Comparison of ENCODE assay signal across 21 cellular contexts in genomic region chr4:163590609-163591264, GRCh38.
DNase-seq lines count a peak whose midpoint lies in the region; ATAC-seq and TF ChIP-seq lines count a peak whose summit lies in the region.
"Had no signal": no experiment of that assay in that cellular context is flagged by ENCODE, and none has a peak within 500 bp of the region (broad histone marks: within the 10 kb centered on the region; RNA-seq: fewer than 3 reads in every experiment).

No MANE protein-coding gene starts in this region.

- H3K27me3 ChIP-seq in Caco-2 (replicated peaks; ENCODE audit: control insufficient read depth, insufficient read depth, low read length) = no peaks in the 10 kb centered on the region
- H3K27me3 ChIP-seq: uterus had no signal

- CTCF ChIA-PET in Caco-2 (lab: Charles Lee) = no interaction called here

- H3K36me3 ChIP-seq in Caco-2 (ENCODE audit: control insufficient read depth, insufficient read depth, low read length) = no peaks in the 10 kb centered on the region
- H3K36me3 ChIP-seq: uterus had no signal

- intact Hi-C loops in Caco-2 (cut with micrococcal nuclease; ENCODE audit: unreplicated experiment) = no loop called here

- H3K9me3 Mint-ChIP-seq in Caco-2 (ENCODE audit: unreplicated experiment) = no peaks in the 10 kb centered on the region
- H3K9me3 Mint-ChIP-seq: activated CD4-positive, alpha-beta memory T cell treated with anti-CD3 and anti-CD28 coated beads for 36 hours; activated T-cell treated with anti-CD3 and anti-CD28 coated beads, Interleukin-2, amount 50 U/mL, for 4 hours; central memory CD8-positive, alpha-beta T cell; effector memory CD8-positive, alpha-beta T cell; stimulated activated naive CD8-positive, alpha-beta T cell treated with anti-CD3 and anti-CD28 coated beads, Interleukin-15, Interleukin-2, amounts not matched to agents 100 ng/mL and 50 ng/mL, for 24 hours had no signal

- no peaks in the 10 kb centered on the region for H3K36me3 Mint-ChIP-seq in Caco-2 (ENCODE audit: insufficient read depth, unreplicated experiment)

- no TSS peak for BruUV-seq in Caco-2 (replicated peaks; lab: Mats Ljungman, UMichigan)

- H3K4me3 Mint-ChIP-seq in Caco-2 (ENCODE audit: unreplicated experiment) = no peak overlapping the region
- H3K4me3 Mint-ChIP-seq: activated CD4-positive, alpha-beta memory T cell treated with anti-CD3 and anti-CD28 coated beads for 36 hours; activated T-cell treated with anti-CD3 and anti-CD28 coated beads, Interleukin-2, amount 50 U/mL, for 4 hours; central memory CD8-positive, alpha-beta T cell; effector memory CD8-positive, alpha-beta T cell; stimulated activated naive CD8-positive, alpha-beta T cell treated with anti-CD3 and anti-CD28 coated beads, Interleukin-15, Interleukin-2, amounts not matched to agents 100 ng/mL and 50 ng/mL, for 24 hours had no signal

- TF ChIP-seq CTCF in Caco-2 (IDR thresholded peaks at IDR 0.05; ENCODE audit: insufficient read depth in 1 of 2, low read depth in 1 of 2, low read length in 1 of 2, severe bottlenecking in 1 of 2, unreplicated experiment in 1 of 2) = no peak

- ATAC-seq in GM21390 (IDR thresholded peaks at IDR 0.05; ENCODE audit: unreplicated experiment) = peak; percentile 3
- ATAC-seq: activated T-cell treated with anti-CD3 and anti-CD28 coated beads, Interleukin-2, amount 50 U/mL, for 4 hours; SK-N-SH treated with all-trans-retinoic acid at 6 μM for 48 hours had no signal

- peak; percentile 57 for DNase-seq in CD1c-positive myeloid dendritic cell (ENCODE audit: extremely low spot score)
- peak; percentile 14 for DNase-seq in M059J (ENCODE audit: low read depth)
- peak; percentile 8 for DNase-seq in iris pigment epithelial cell (ENCODE audit: low read depth)
- no peak for DNase-seq in superior temporal gyrus (ENCODE audit: extremely low spot score)
- no peak for DNase-seq in cortex of kidney (lab: John Stamatoyannopoulos, UW)
- no peak for DNase-seq in Caco-2
- DNase-seq in stimulated activated CD4-positive, alpha-beta T cell treated with anti-CD3 and anti-CD28 coated beads, Interleukin-4, amount 100 ng/mL, for 1 hour = no peak
- DNase-seq: activated CD4-positive, alpha-beta memory T cell treated with anti-CD3 and anti-CD28 coated beads for 36 hours; activated T-cell treated with anti-CD3 and anti-CD28 coated beads, Interleukin-2, amount 50 U/mL, for 4 hours; Calu3; effector memory CD8-positive, alpha-beta T cell; GOT3; hypothalamus; NCI-H1436; NCI-H345; posterior cingulate gyrus; uterus had no signal

- H3K27ac Mint-ChIP-seq in Caco-2 (ENCODE audit: unreplicated experiment) = no peak overlapping the region
- H3K27ac Mint-ChIP-seq: activated CD4-positive, alpha-beta memory T cell treated with anti-CD3 and anti-CD28 coated beads for 36 hours; effector memory CD8-positive, alpha-beta T cell; stimulated activated naive CD8-positive, alpha-beta T cell treated with anti-CD3 and anti-CD28 coated beads, Interleukin-15, Interleukin-2, amounts not matched to agents 100 ng/mL and 50 ng/mL, for 24 hours had no signal

- POLR2A ChIA-PET in Caco-2 (lab: Charles Lee) = no interaction called here

- no peaks in the 10 kb centered on the region for H3K4me1 Mint-ChIP-seq in Caco-2 (ENCODE audit: low read depth, unreplicated experiment)
- H3K4me1 Mint-ChIP-seq: central memory CD8-positive, alpha-beta T cell had no signal

- no peaks in the 10 kb centered on the region for H3K4me1 ChIP-seq in Caco-2
- H3K4me1 ChIP-seq: uterus had no signal

- H3K4me3 ChIP-seq in Caco-2 (ENCODE audit: low read depth, low read length) = no peak overlapping the region
- H3K4me3 ChIP-seq: uterus had no signal

- no peaks in the 10 kb centered on the region for H3K27me3 Mint-ChIP-seq in Caco-2 (ENCODE audit: insufficient read depth, unreplicated experiment)
- H3K27me3 Mint-ChIP-seq: activated CD4-positive, alpha-beta memory T cell treated with anti-CD3 and anti-CD28 coated beads for 36 hours; stimulated activated naive CD8-positive, alpha-beta T cell treated with anti-CD3 and anti-CD28 coated beads, Interleukin-15, Interleukin-2, amounts not matched to agents 100 ng/mL and 50 ng/mL, for 24 hours had no signal

- no peaks in the 10 kb centered on the region for H3K9me3 ChIP-seq in Caco-2
- H3K9me3 ChIP-seq: uterus had no signal

Comparison
In these comparisons a context has a peak if more than half of its experiments do, and no peak if none do; other contexts are left out.
1. DNase-seq: peak in CD1c-positive myeloid dendritic cell (single experiment), M059J (single experiment) and iris pigment epithelial cell (single experiment); none in superior temporal gyrus (single experiment), cortex of kidney (single experiment), Caco-2 (0 of 2) and stimulated activated CD4-positive, alpha-beta T cell treated with anti-CD3 and anti-CD28 coated beads, Interleukin-4, amount 100 ng/mL, for 1 hour (single experiment).